ENCODE assay signal across 8 cellular contexts in the genomic region with DNA sequence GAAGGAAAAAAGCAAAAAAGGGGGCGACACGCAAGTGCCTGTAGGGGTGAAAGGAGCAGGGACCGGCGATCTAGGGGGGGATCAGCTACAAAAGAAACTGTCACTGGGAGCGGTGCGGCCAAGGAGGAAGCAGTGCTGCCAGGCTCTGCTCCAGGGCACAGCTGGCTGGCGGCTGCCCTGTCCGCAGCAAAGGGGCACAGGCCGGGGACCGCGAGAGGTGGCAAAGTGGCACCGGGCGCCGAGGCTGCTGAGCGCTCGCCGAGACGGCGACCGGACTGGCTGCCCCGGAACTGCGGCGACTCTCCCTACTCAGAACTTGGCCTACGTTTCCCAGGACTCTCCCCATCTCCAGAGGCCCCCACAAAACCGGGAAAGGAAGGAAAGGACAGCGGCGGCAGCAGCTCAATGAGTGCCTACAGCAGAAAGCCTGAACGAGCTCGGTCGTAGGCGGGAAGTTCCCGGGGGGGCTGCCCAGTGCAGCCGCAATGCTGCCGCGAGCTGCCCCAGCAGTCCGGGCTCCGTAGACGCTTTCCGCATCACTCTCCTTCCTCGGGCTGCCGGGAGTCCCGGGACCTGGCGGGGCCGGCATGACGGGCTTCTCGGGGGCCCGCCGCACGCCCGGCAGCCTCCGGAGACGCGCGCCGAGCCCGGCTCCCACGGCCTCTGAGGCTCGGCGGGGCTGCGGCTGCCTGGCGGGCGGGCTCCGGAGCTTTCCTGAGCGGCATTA. TPM values are rescaled to one million over a fixed set of nuclear protein-coding genes. Genes with fewer than 3 reads are reported as not detected.
A peak's percentile ranks its signal among the peaks of the same experiment; 100 is the strongest.
DNase-seq lines count a peak whose midpoint lies in the region; ATAC-seq and TF ChIP-seq lines count a peak whose summit lies in the region.

No MANE protein-coding gene starts in this region.

- H3K36me3 ChIP-seq in CD4-positive, CD25-positive, alpha-beta regulatory T cell (ENCODE audit: control insufficient read depth, insufficient read depth, low read length), result no peaks in the 10 kb centered on the region
- no peaks in the 10 kb centered on the region for H3K36me3 ChIP-seq in smooth muscle cell (ENCODE audit: low read depth)

- POLR2A ChIA-PET in MCF 10A (lab: Yijun Ruan, JAX), result interaction anchor here (0.7 to 4.7 kb wide), 14 partner anchors 9 to 550 kb away, joined by 3 to 124 read pairs (median 5); partner anchors contain the start of genes EPS15, FAF1 and RNF11

- H4K20me1 ChIP-seq in smooth muscle cell (ENCODE audit: low read depth), result no peaks in the 10 kb centered on the region

- no peak for TF ChIP-seq CTCF in MCF 10A (IDR thresholded peaks at IDR 0.05; ENCODE audit: unreplicated experiment)
- no peak for TF ChIP-seq CTCF in smooth muscle cell (IDR thresholded peaks at IDR 0.05; ENCODE audit: borderline replicate concordance, insufficient read depth, poor library complexity, severe bottlenecking)

- peak overlapping the region; percentile 76 to 97 (median 94) for H3K27ac Mint-ChIP-seq in CD4-positive, CD25-positive, alpha-beta regulatory T cell
- H3K27ac Mint-ChIP-seq in T-helper 2 cell treated with Interferon-gamma antibody and Interleukin-4, amounts not matched to agents 5 μg/mL and 100 μg/mL, for 36 hours, result peak overlapping the region; percentile 100
- H3K27ac Mint-ChIP-seq in MCF 10A (ENCODE audit: low read depth, unreplicated experiment) (peak overlapping the region; percentile 96), immature natural killer cell (peak overlapping the region; percentile 94 to 97 (median 96))

- H3K9me3 Mint-ChIP-seq in CD4-positive, CD25-positive, alpha-beta regulatory T cell, result no peaks in the 10 kb centered on the region
- H3K9me3 Mint-ChIP-seq in T-helper 2 cell treated with Interferon-gamma antibody and Interleukin-4, amounts not matched to agents 5 μg/mL and 100 μg/mL, for 36 hours, result no peaks in the 10 kb centered on the region
- H3K9me3 Mint-ChIP-seq in MCF 10A (ENCODE audit: unreplicated experiment) (no peaks in the 10 kb centered on the region), immature natural killer cell (no peaks in the 10 kb centered on the region)

- H3K27me3 ChIP-seq in CD4-positive, CD25-positive, alpha-beta regulatory T cell (ENCODE audit: control insufficient read depth, insufficient read depth, low read length), result no peaks in the 10 kb centered on the region
- peaks cover 63% of the 10 kb centered on the region for H3K27me3 ChIP-seq in smooth muscle cell (ENCODE audit: low read depth)

- peak; percentile 3 for ATAC-seq in CD4-positive, CD25-positive, alpha-beta regulatory T cell (ENCODE audit: low read depth in 2 of 2)
- ATAC-seq in GM19372 (IDR thresholded peaks at IDR 0.05; ENCODE audit: low read depth, unreplicated experiment), result peak; percentile 14
- ATAC-seq in HG03439 (IDR thresholded peaks at IDR 0.05; ENCODE audit: unreplicated experiment), result peak; percentile 28

- peak overlapping the region; percentile 88 for H3K4me2 ChIP-seq in smooth muscle cell

- WGBS in smooth muscle cell (ENCODE audit: low lambda C conversion rate), result under 1% methylated on average over 52 of the region's 64 CpGs

- H3K4me1 ChIP-seq in CD4-positive, CD25-positive, alpha-beta regulatory T cell (ENCODE audit: control insufficient read depth, insufficient read depth, low read length, poor library complexity, severe bottlenecking), result peaks cover 38% of the 10 kb centered on the region
- H3K4me1 ChIP-seq in smooth muscle cell (ENCODE audit: low read depth), result no peaks in the 10 kb centered on the region

- peak in 2 of 3 donors; percentile 40 to 42 for DNase-seq in CD4-positive, CD25-positive, alpha-beta regulatory T cell
- DNase-seq in T-helper 2 cell treated with Interferon-gamma antibody and Interleukin-4, amounts not matched to agents 5 μg/mL and 100 μg/mL, for 36 hours (ENCODE audit: low spot score), result peak; percentile 57
- DNase-seq in MCF 10A (ENCODE audit: unreplicated experiment) (no peak), immature natural killer cell (peak; percentile 45 to 59 (median 47)), smooth muscle cell (lab: John Stamatoyannopoulos, UW; ENCODE audit: unreplicated experiment) (no peak), NCI-H524 treated with DMSO at 0.1 percent for 48 hours (lab: John Stamatoyannopoulos, UW) (no peak)

- H3K9ac ChIP-seq in smooth muscle cell (ENCODE audit: low read depth), result peak overlapping the region; percentile 13

- H3K79me2 ChIP-seq in smooth muscle cell (ENCODE audit: low read depth), result no peaks in the 10 kb centered on the region

- peak overlapping the region; percentile 92 for H3K27ac ChIP-seq in CD4-positive, CD25-positive, alpha-beta regulatory T cell (ENCODE audit: insufficient read depth, low read length, poor library complexity, severe bottlenecking)
- H3K27ac ChIP-seq in smooth muscle cell (ENCODE audit: low read depth), result no peak overlapping the region

- BruUV-seq in MCF 10A (replicated peaks; lab: Mats Ljungman, UMichigan), result no TSS peak

- H3F3A ChIP-seq in smooth muscle cell (ENCODE audit: low read depth), result peaks cover 7% of the 10 kb centered on the region

- peaks cover 7 to 34% (median 16%) of the 10 kb centered on the region in 4 donors for H3K4me1 Mint-ChIP-seq in CD4-positive, CD25-positive, alpha-beta regulatory T cell
- H3K4me1 Mint-ChIP-seq in T-helper 2 cell treated with Interferon-gamma antibody and Interleukin-4, amounts not matched to agents 5 μg/mL and 100 μg/mL, for 36 hours (ENCODE audit: low read depth), result peaks cover 27% of the 10 kb centered on the region
- H3K4me1 Mint-ChIP-seq in MCF 10A (ENCODE audit: insufficient read depth, unreplicated experiment) (peaks cover 14% of the 10 kb centered on the region), immature natural killer cell (peaks cover 25 to 48% of the 10 kb centered on the region in 2 donors)

- peak overlapping the region; percentile 94 for H3K4me3 ChIP-seq in CD4-positive, CD25-positive, alpha-beta regulatory T cell (ENCODE audit: low read depth, low read length)
- peak overlapping the region; percentile 57 for H3K4me3 ChIP-seq in smooth muscle cell

- peaks cover 4% of the 10 kb centered on the region for H3K27me3 Mint-ChIP-seq in CD4-positive, CD25-positive, alpha-beta regulatory T cell
- peaks cover 23% of the 10 kb centered on the region for H3K27me3 Mint-ChIP-seq in T-helper 2 cell treated with Interferon-gamma antibody and Interleukin-4, amounts not matched to agents 5 μg/mL and 100 μg/mL, for 36 hours (ENCODE audit: low read depth)
- no peaks in the 10 kb centered on the region for H3K27me3 Mint-ChIP-seq in MCF 10A (ENCODE audit: insufficient read depth, unreplicated experiment)
- H3K27me3 Mint-ChIP-seq in immature natural killer cell (ENCODE audit: low read depth in 3 of 3), result peaks cover 0 to 8% (median 4%) of the 10 kb centered on the region in 3 donors

- H3K36me3 Mint-ChIP-seq in CD4-positive, CD25-positive, alpha-beta regulatory T cell, result no peaks in the 10 kb centered on the region
- peaks cover 31% of the 10 kb centered on the region for H3K36me3 Mint-ChIP-seq in T-helper 2 cell treated with Interferon-gamma antibody and Interleukin-4, amounts not matched to agents 5 μg/mL and 100 μg/mL, for 36 hours (ENCODE audit: low read depth)
- H3K36me3 Mint-ChIP-seq in MCF 10A (ENCODE audit: insufficient read depth, unreplicated experiment) (peaks cover 11% of the 10 kb centered on the region), immature natural killer cell (no peaks in the 10 kb centered on the region)

- peak overlapping the region; percentile 98 to 100 (median 98) for H3K4me3 Mint-ChIP-seq in CD4-positive, CD25-positive, alpha-beta regulatory T cell
- peak overlapping the region; percentile 100 for H3K4me3 Mint-ChIP-seq in T-helper 2 cell treated with Interferon-gamma antibody and Interleukin-4, amounts not matched to agents 5 μg/mL and 100 μg/mL, for 36 hours
- H3K4me3 Mint-ChIP-seq in MCF 10A (ENCODE audit: unreplicated experiment), result peak overlapping the region; percentile 86
- peak overlapping the region; percentile 95 to 100 (median 99) for H3K4me3 Mint-ChIP-seq in immature natural killer cell

- CTCF ChIA-PET in MCF 10A (lab: Yijun Ruan, JAX), result interaction anchor here (0.5 to 2.8 kb wide), 13 partner anchors 8 to 658 kb away, joined by 3 to 14 read pairs (median 5); partner anchors contain the start of gene FAF1

- no peaks in the 10 kb centered on the region for H3K9me3 ChIP-seq in CD4-positive, CD25-positive, alpha-beta regulatory T cell (ENCODE audit: control insufficient read depth in 2 of 2, low read length in 2 of 2)
- no peaks in the 10 kb centered on the region for H3K9me3 ChIP-seq in smooth muscle cell (replicated peaks; ENCODE audit: low read depth)

- intact Hi-C loops in MCF 10A (cut with micrococcal nuclease), result loop anchor here (5.0 to 10.0 kb wide), 4 partner anchors 42 to 216 kb away; no protein-coding TSS in a partner anchor

- H2AFZ ChIP-seq in smooth muscle cell (ENCODE audit: low read depth), result peak overlapping the region; percentile 97

RNA-seq across cellular contexts. Expression of gene CDKN2C, which starts 1.0 kb away (rescaled TPM):
- 12.6 TPM for total RNA-seq in CD4-positive, CD25-positive, alpha-beta regulatory T cell
- polyA plus RNA-seq in CD4-positive, CD25-positive, alpha-beta regulatory T cell, result 10 to 100 TPM; 11.8 to 26.2 (median 20.6) TPM
- total RNA-seq in MCF 10A (2022), result 2.7 and 2.8 TPM in 2 replicates
- 10 to 100 TPM; 12.7 to 22.8 (median 18.2) TPM for polyA plus RNA-seq in immature natural killer cell
- total RNA-seq in smooth muscle cell, result 1.3 and 4.3 TPM in 2 replicates
- polyA plus RNA-seq in smooth muscle cell, result 1.6 and 3.2 TPM in 2 replicates

RNA-seq across cellular contexts. Expression of gene FAF1, which starts 9.0 kb away (rescaled TPM):
- 56.6 TPM for total RNA-seq in CD4-positive, CD25-positive, alpha-beta regulatory T cell
- polyA plus RNA-seq in CD4-positive, CD25-positive, alpha-beta regulatory T cell, result 10 to 100 TPM; 28.9 to 58.2 (median 42.9) TPM
- total RNA-seq in MCF 10A (2022) (74.4 and 93.2 TPM in 2 replicates), smooth muscle cell (37.7 and 51.5 TPM in 2 replicates)
- polyA plus RNA-seq in immature natural killer cell (10 to 100 TPM; 31.1 to 49.8 (median 44.0) TPM), smooth muscle cell (51.3 and 51.6 TPM in 2 replicates)

Comparison
In these comparisons a context has a peak if more than half of its experiments do, and no peak if none do; other contexts are left out.
1. DNase-seq: peak in CD4-positive, CD25-positive, alpha-beta regulatory T cell (2 of 3), T-helper 2 cell treated with Interferon-gamma antibody and Interleukin-4, amounts not matched to agents 5 μg/mL and 100 μg/mL, for 36 hours (single experiment) and immature natural killer cell (3 of 3); none in MCF 10A (single experiment), smooth muscle cell (single experiment) and NCI-H524 treated with DMSO at 0.1 percent for 48 hours (single experiment).
2. Peak in every context shown above with its lines, with median percentiles within 50 percentile points of each other: ATAC-seq, H3K27ac Mint-ChIP-seq and H3K4me3 Mint-ChIP-seq.